In genomic region chr17:37446027-37446426, GRCh38 we compare ENCODE assay signal across 1 cellular context.
A peak's percentile ranks its signal among the peaks of the same experiment; 100 is the strongest.
TF ChIP-seq lines count a peak whose summit lies in the region.

No MANE protein-coding gene starts in this region.

TF ChIP-seq in HEK293, 187 proteins besides CTCF, POLR2A, EP300 and RAD21 (continued from another document):
- TF ChIP-seq ZNF791 (tag by site-specific recombination; IDR thresholded peaks at IDR 0.05) (no peak), GFI1B (tag by site-specific recombination; IDR thresholded peaks at IDR 0.05) (0 out of 2 replicates have a peak, but pooled peaks have one; percentile 12), PRDM1 (tag by site-specific recombination; IDR thresholded peaks at IDR 0.05) (peak; percentile 89), ZNF629 (tag by site-specific recombination; IDR thresholded peaks at IDR 0.05) (peak; percentile 54), ZNF10 (tag by site-specific recombination; IDR thresholded peaks at IDR 0.05) (no peak), ZEB2 (tag by site-specific recombination; IDR thresholded peaks at IDR 0.05) (0 out of 2 replicates have a peak, but pooled peaks have one; percentile 20), ZNF391 (tag by site-specific recombination; IDR thresholded peaks at IDR 0.05; ENCODE audit: borderline replicate concordance, low read depth) (peak; percentile 29; the same call in 1 of the 2 replicates), IKZF3 (tag by site-specific recombination; IDR thresholded peaks at IDR 0.05) (peak; percentile 24; the same call in 1 of the 2 replicates)
